ENCODE assay signal across 2 cellular contexts in genomic region chr19:56137405-56137804, GRCh38.
TF ChIP-seq lines count a peak whose summit lies in the region.

No MANE protein-coding gene starts in this region.

TF ChIP-seq in WTC11, 78 proteins besides CTCF, POLR2A, EP300 and RAD21:
- TF ChIP-seq ZNF532 (CRISPR knock-in tag; IDR thresholded peaks at IDR 0.05; ENCODE audit: borderline replicate concordance), result no peak
- TF ChIP-seq ELF4 (CRISPR knock-in tag; IDR thresholded peaks at IDR 0.05; ENCODE audit: low read depth), result no peak
- no peak for TF ChIP-seq ERG (CRISPR knock-in tag; IDR thresholded peaks at IDR 0.05)
- no peak for TF ChIP-seq CDX4 (CRISPR knock-in tag; IDR thresholded peaks at IDR 0.05; ENCODE audit: borderline replicate concordance)
- no peak for TF ChIP-seq CREB1 (CRISPR knock-in tag; IDR thresholded peaks at IDR 0.05)

TF ChIP-seq in HepG2, 621 proteins besides CTCF, POLR2A, EP300 and RAD21:
- TF ChIP-seq SOX13 (IDR thresholded peaks at IDR 0.05), result no peak
- no peak for TF ChIP-seq SOX13 (CRISPR knock-in tag; conservative IDR thresholded peaks at IDR 0.05 in 1 of 2, IDR thresholded peaks at IDR 0.05 in 1 of 2)
- no peak for TF ChIP-seq ZC3H4 (CRISPR knock-in tag; IDR thresholded peaks at IDR 0.05; ENCODE audit: borderline replicate concordance)
- TF ChIP-seq ZGPAT (CRISPR knock-in tag; IDR thresholded peaks at IDR 0.05), result 0 out of 2 replicates have a peak, but pooled peaks have one; percentile 12
